Comparison of ENCODE assay signal across 9 cellular contexts in genomic region chr7:101163281-101164070, GRCh38. TPM values are rescaled to one million over a fixed set of nuclear protein-coding genes. Genes with fewer than 3 reads are reported as not detected.
DNase-seq lines count a peak whose midpoint lies in the region; ATAC-seq and TF ChIP-seq lines count a peak whose summit lies in the region.
"Had no signal": no experiment of that assay in that cellular context is flagged by ENCODE, and none has a peak within 500 bp of the region (broad histone marks: within the 10 kb centered on the region; RNA-seq: fewer than 3 reads in every experiment).

No MANE protein-coding gene starts in this region.

- intact Hi-C loops in CD8-positive, alpha-beta T cell (cut with DNase I, micrococcal nuclease): loop anchor here in 1 of 2 experiments (5.0 kb wide), 1 partner anchor 731 kb away; no protein-coding TSS in a partner anchor
- intact Hi-C loops in PC-9 (cut with micrococcal nuclease; ENCODE audit: unreplicated experiment) (no loop called here), aorta (cut with DNase I) (loop anchor here in 1 of 2 donors (10.0 kb wide), 1 partner anchor 269 kb away; the partner anchor contains the start of gene ACHE)

- ATAC-seq in CD8-positive, alpha-beta T cell: no peak
- ATAC-seq in natural killer cell treated with Interleukin-12 subunit alpha and Interleukin-12 subunit beta and Interleukin-15 and Interleukin-18, amount 100 ng/mL, for 72 hours: peak; percentile 36 to 40
- no peak for ATAC-seq in GM21528 (IDR thresholded peaks at IDR 0.05; ENCODE audit: low FRiP score, unreplicated experiment)
- no peak for ATAC-seq in HG02973 (IDR thresholded peaks at IDR 0.05; ENCODE audit: unreplicated experiment)
- ATAC-seq in aorta (ENCODE audit: low FRiP score): no peak

- H3F3A ChIP-seq in PC-9 (ENCODE audit: insufficient read depth, low read depth): peaks cover 44% of the 10 kb centered on the region

- peaks cover 12% of the 10 kb centered on the region for H3K36me3 Mint-ChIP-seq in CD8-positive, alpha-beta T cell
- H3K36me3 Mint-ChIP-seq in natural killer cell treated with Interleukin-12 subunit alpha and Interleukin-12 subunit beta and Interleukin-15 and Interleukin-18, amount 100 ng/mL, for 72 hours: no peaks in the 10 kb centered on the region

- in situ Hi-C loops in HAP-1 (cut with MboI; ENCODE audit: low sequenced_read_pairs): no loop called here

- peak overlapping the region; percentile 80 for H2AFZ ChIP-seq in PC-9

- no peak for DNase-seq in CD8-positive, alpha-beta T cell
- DNase-seq in HAP-1 (ENCODE audit: low spot score in 2 of 2) (peak; percentile 37 to 68), PC-9 (peak; percentile 56 to 75), choroid plexus epithelial cell (ENCODE audit: low read depth) (no peak), aorta (no peak)
- DNase-seq in natural killer cell treated with Interleukin-12 subunit alpha and Interleukin-12 subunit beta and Interleukin-15 and Interleukin-18, amount 100 ng/mL, for 72 hours (ENCODE audit: low spot score): no peak

- WGBS in aorta, 2 donors: 1% methylated on average over 56 to 92 of the region's 92 CpGs

- CTCF ChIA-PET in CD8-positive, alpha-beta T cell (lab: Charles Lee): interaction anchor here (3.6 kb wide), 1 partner anchor 19 kb away, joined by 16 read pairs; no protein-coding TSS in a partner anchor
- CTCF ChIA-PET in PC-9 (lab: Charles Lee): interaction anchor here (0.6 to 0.9 kb wide), 3 partner anchors 19 to 77 kb away, joined by 3 to 7 read pairs (median 5); no protein-coding TSS in a partner anchor

- H3K4me2 ChIP-seq in PC-9: peak overlapping the region; percentile 87

- H3K4me3 Mint-ChIP-seq in CD8-positive, alpha-beta T cell: peak overlapping the region; percentile 75
- H3K4me3 Mint-ChIP-seq in natural killer cell treated with Interleukin-12 subunit alpha and Interleukin-12 subunit beta and Interleukin-15 and Interleukin-18, amount 100 ng/mL, for 72 hours: peak overlapping the region; percentile 64

- POLR2A ChIA-PET in CD8-positive, alpha-beta T cell (lab: Charles Lee): no interaction called here
- POLR2A ChIA-PET in PC-9 (lab: Charles Lee; ENCODE audit: unreplicated experiment): interaction anchor here (0.7 kb wide), 1 partner anchor 19 kb away, joined by 3 read pairs; no protein-coding TSS in a partner anchor

- H3K9me3 Mint-ChIP-seq in CD8-positive, alpha-beta T cell: no peaks in the 10 kb centered on the region
- no peaks in the 10 kb centered on the region for H3K9me3 Mint-ChIP-seq in natural killer cell treated with Interleukin-12 subunit alpha and Interleukin-12 subunit beta and Interleukin-15 and Interleukin-18, amount 100 ng/mL, for 72 hours

- no peak overlapping the region for H3K27ac ChIP-seq in CD8-positive, alpha-beta T cell (ENCODE audit: low read depth, low read length)
- peak overlapping the region; percentile 62 for H3K27ac ChIP-seq in PC-9
- no peak overlapping the region for H3K27ac ChIP-seq in aorta (ENCODE audit: low read depth in 1 of 2, low read length in 2 of 2)

- H4K20me1 ChIP-seq in PC-9 (ENCODE audit: insufficient read depth): peaks cover 7% of the 10 kb centered on the region; the same call in 1 of the 2 replicates

- no TSS peak for BruUV-seq in PC-9 (replicated peaks; lab: Mats Ljungman, UMichigan)

- H3K4me3 ChIP-seq in CD8-positive, alpha-beta T cell (ENCODE audit: low read depth, low read length): peak overlapping the region; percentile 39
- H3K4me3 ChIP-seq in HAP-1 (peak overlapping the region; percentile 36), PC-9 (peak overlapping the region; percentile 86), choroid plexus epithelial cell (ENCODE audit: low read depth, low read length) (peak overlapping the region; percentile 42), aorta (ENCODE audit: low read length in 2 of 2) (peak overlapping the region in 1 of 2 donors; percentile 2)

- no peaks in the 10 kb centered on the region for H3K36me3 ChIP-seq in CD8-positive, alpha-beta T cell (ENCODE audit: insufficient read depth, low read length)
- H3K36me3 ChIP-seq in HAP-1 (replicated peaks) (no peaks in the 10 kb centered on the region), PC-9 (ENCODE audit: low read depth) (no peaks in the 10 kb centered on the region; the same call in 1 of the 2 replicates), aorta (ENCODE audit: control insufficient read depth in 1 of 2, insufficient read depth in 2 of 2, low read length in 1 of 2) (peaks cover 2% of the 10 kb centered on the region in 2 donors)

- no peak for TF ChIP-seq CTCF in CD8-positive, alpha-beta T cell (IDR thresholded peaks at IDR 0.05)
- no peak for TF ChIP-seq CTCF in PC-9 (conservative IDR thresholded peaks at IDR 0.05)
- no peak for TF ChIP-seq CTCF in choroid plexus epithelial cell (conservative IDR thresholded peaks at IDR 0.05; ENCODE audit: low read depth, low read length)

- peaks cover 47% of the 10 kb centered on the region for H3K4me1 ChIP-seq in CD8-positive, alpha-beta T cell (ENCODE audit: insufficient read depth, low read length)
- H3K4me1 ChIP-seq in HAP-1: peaks cover 7% of the 10 kb centered on the region
- H3K4me1 ChIP-seq in PC-9 (replicated peaks; ENCODE audit: insufficient read depth): peaks cover 55% of the 10 kb centered on the region
- H3K4me1 ChIP-seq in aorta (ENCODE audit: control insufficient read depth in 1 of 2, insufficient read depth in 2 of 2, low read length in 2 of 2): no peaks in the 10 kb centered on the region

- peaks cover 38% of the 10 kb centered on the region for H3K27me3 ChIP-seq in CD8-positive, alpha-beta T cell (ENCODE audit: insufficient read depth, low read length)
- H3K27me3 ChIP-seq in HAP-1 (ENCODE audit: low read depth): peaks cover 37% of the 10 kb centered on the region
- peaks cover 15% of the 10 kb centered on the region for H3K27me3 ChIP-seq in PC-9 (ENCODE audit: insufficient read depth, low read depth)
- H3K27me3 ChIP-seq in aorta (ENCODE audit: control insufficient read depth in 1 of 2, insufficient read depth in 2 of 2, low read length in 1 of 2): peaks cover 0 to 11% of the 10 kb centered on the region in 2 donors

- H3K27ac Mint-ChIP-seq in CD8-positive, alpha-beta T cell: no peak overlapping the region
- H3K27ac Mint-ChIP-seq in natural killer cell treated with Interleukin-12 subunit alpha and Interleukin-12 subunit beta and Interleukin-15 and Interleukin-18, amount 100 ng/mL, for 72 hours: no peak overlapping the region

- H3K4me1 Mint-ChIP-seq in CD8-positive, alpha-beta T cell (ENCODE audit: low read depth): peaks cover 27% of the 10 kb centered on the region
- peaks cover 18 to 24% of the 10 kb centered on the region in 2 donors for H3K4me1 Mint-ChIP-seq in natural killer cell treated with Interleukin-12 subunit alpha and Interleukin-12 subunit beta and Interleukin-15 and Interleukin-18, amount 100 ng/mL, for 72 hours (ENCODE audit: low read depth in 2 of 2)

- H3K27me3 Mint-ChIP-seq in CD8-positive, alpha-beta T cell (ENCODE audit: low read depth): peaks cover 44% of the 10 kb centered on the region
- H3K27me3 Mint-ChIP-seq in natural killer cell treated with Interleukin-12 subunit alpha and Interleukin-12 subunit beta and Interleukin-15 and Interleukin-18, amount 100 ng/mL, for 72 hours: peaks cover 27 to 30% of the 10 kb centered on the region in 2 donors

- H3K79me2 ChIP-seq in PC-9 (ENCODE audit: low read depth): peaks cover 11% of the 10 kb centered on the region

- no peaks in the 10 kb centered on the region for H3K9me2 ChIP-seq in PC-9 (ENCODE audit: insufficient read depth)

- no peaks in the 10 kb centered on the region for H3K9me3 ChIP-seq in CD8-positive, alpha-beta T cell (ENCODE audit: low read length)
- H3K9me3 ChIP-seq in HAP-1 (no peaks in the 10 kb centered on the region), PC-9 (ENCODE audit: insufficient read depth, low read depth) (no peaks in the 10 kb centered on the region), aorta (ENCODE audit: control insufficient read depth, low read length) (no peaks in the 10 kb centered on the region)

RNA-seq across cellular contexts. Expression of gene VGF, which starts 1.9 kb away (rescaled TPM):
- not detected for total RNA-seq in CD8-positive, alpha-beta T cell
- total RNA-seq in PC-9 (2021): 2.1 and 2.3 TPM in 2 replicates
- under 1 TPM in 1 of 2 donors, not detected in 1; 0.31 TPM for total RNA-seq in natural killer cell treated with Interleukin-12 subunit alpha and Interleukin-12 subunit beta and Interleukin-15 and Interleukin-18, amount 100 ng/mL, for 72 hours
- total RNA-seq in aorta: not detected
- polyA plus RNA-seq in aorta: not detected

RNA-seq across cellular contexts. Expression of gene AP1S1, which starts 9.2 kb away (rescaled TPM):
- 1 to 10 TPM; 2.1 to 2.2 TPM for total RNA-seq in CD8-positive, alpha-beta T cell
- total RNA-seq in PC-9 (2021) (227 and 308 TPM in 2 replicates), aorta (10 to 100 TPM; 21.3 to 26.9 TPM)
- 10 to 100 TPM; 30.9 to 39.4 TPM for total RNA-seq in natural killer cell treated with Interleukin-12 subunit alpha and Interleukin-12 subunit beta and Interleukin-15 and Interleukin-18, amount 100 ng/mL, for 72 hours
- 10 to 100 TPM; 16.8 to 51.2 TPM for polyA plus RNA-seq in aorta

RNA-seq across cellular contexts. Expression of gene NAT16, which starts 16.6 kb away (rescaled TPM):
- not detected for total RNA-seq in CD8-positive, alpha-beta T cell
- not detected in 2 replicates for total RNA-seq in PC-9 (2021)
- not detected for total RNA-seq in natural killer cell treated with Interleukin-12 subunit alpha and Interleukin-12 subunit beta and Interleukin-15 and Interleukin-18, amount 100 ng/mL, for 72 hours
- total RNA-seq in aorta: not detected
- not detected for polyA plus RNA-seq in aorta
- total RNA-seq: renal cortical epithelial cell had no signal

RNA-seq across cellular contexts. Expression of gene SERPINE1, which starts 36.6 kb away (rescaled TPM):
- total RNA-seq in CD8-positive, alpha-beta T cell: under 1 TPM; 0.14 to 0.24 TPM
- total RNA-seq in PC-9 (2021) (36.2 and 45.8 TPM in 2 replicates), aorta (100 to 1,000 TPM in 1 of 2 donors, 10 to 100 TPM in 1; 57.1 to 693 TPM)
- not detected for total RNA-seq in natural killer cell treated with Interleukin-12 subunit alpha and Interleukin-12 subunit beta and Interleukin-15 and Interleukin-18, amount 100 ng/mL, for 72 hours
- polyA plus RNA-seq in aorta: 100 to 1,000 TPM in 1 of 2 donors, 10 to 100 TPM in 1; 71.5 to 137 TPM

RNA-seq across cellular contexts. Expression of gene MOGAT3, which starts 37.4 kb away (rescaled TPM):
- not detected for total RNA-seq in CD8-positive, alpha-beta T cell
- not detected in 2 replicates for total RNA-seq in PC-9 (2021)
- not detected for total RNA-seq in natural killer cell treated with Interleukin-12 subunit alpha and Interleukin-12 subunit beta and Interleukin-15 and Interleukin-18, amount 100 ng/mL, for 72 hours
- total RNA-seq in aorta: not detected
- 1 to 10 TPM in 1 of 2 donors, not detected in 1; 5.4 TPM for polyA plus RNA-seq in aorta
- total RNA-seq: renal cortical epithelial cell had no signal

Comparison
In these comparisons a context has a peak if more than half of its experiments do, and no peak if none do; other contexts are left out.
1. ATAC-seq: peak in natural killer cell treated with Interleukin-12 subunit alpha and Interleukin-12 subunit beta and Interleukin-15 and Interleukin-18, amount 100 ng/mL, for 72 hours (2 of 2); none in CD8-positive, alpha-beta T cell (single experiment), GM21528 (single experiment), HG02973 (single experiment) and aorta (single experiment).
2. DNase-seq: peak in HAP-1 (2 of 2) and PC-9 (2 of 2); none in CD8-positive, alpha-beta T cell (0 of 7), choroid plexus epithelial cell (single experiment), natural killer cell treated with Interleukin-12 subunit alpha and Interleukin-12 subunit beta and Interleukin-15 and Interleukin-18, amount 100 ng/mL, for 72 hours (single experiment) and aorta (0 of 2).
3. RNA of gene AP1S1, which starts 9.2 kb away (total RNA-seq): 227 to 308 TPM in PC-9, 30.9 to 39.4 TPM in natural killer cell treated with Interleukin-12 subunit alpha and Interleukin-12 subunit beta and Interleukin-15 and Interleukin-18, amount 100 ng/mL, for 72 hours and 21.3 to 26.9 TPM in aorta; 2.1 to 2.2 TPM in CD8-positive, alpha-beta T cell; every median in the first group is over 4 times any median in the second.